In genomic region chr20:52999040-52999439, GRCh38 we compare ENCODE assay signal across 15 cellular contexts.
"Had no signal": no experiment of that assay in that cellular context is flagged by ENCODE, and none has a peak within 500 bp of the region (broad histone marks: within the 10 kb centered on the region; RNA-seq: fewer than 3 reads in every experiment).

No MANE protein-coding gene starts in this region.

- H3K27me3 ChIP-seq: sigmoid colon had no signal

- H3K27ac Mint-ChIP-seq: brain; mesothelial cell of epicardium; stimulated activated naive B cell treated with anti-CD40 and anti-IgM and Interleukin-4, amounts not matched to agents 10 μg/mL and 1 μg/mL and 100 μg/mL, for 72 hours; WTC11 had no signal

- H3K36me3 ChIP-seq: sigmoid colon had no signal

- H3K27ac ChIP-seq: coronary artery had no signal

- H3K4me1 ChIP-seq: sigmoid colon had no signal

- H3K36me3 Mint-ChIP-seq: brain; stimulated activated naive B cell treated with anti-CD40 and anti-IgM and Interleukin-4, amounts not matched to agents 10 μg/mL and 1 μg/mL and 100 μg/mL, for 72 hours; WTC11 had no signal

- H3K9me3 Mint-ChIP-seq: mesothelial cell of epicardium, WTC11 had no signal

- H3K9me3 ChIP-seq: sigmoid colon had no signal

- H3K4me3 Mint-ChIP-seq: brain; mesothelial cell of epicardium; stimulated activated naive B cell treated with anti-CD40 and anti-IgM and Interleukin-4, amounts not matched to agents 10 μg/mL and 1 μg/mL and 100 μg/mL, for 72 hours; WTC11 had no signal

- DNase-seq: activated CD4-positive, alpha-beta T cell treated with anti-CD3 and anti-CD28 coated beads for 4 hours; activated T-cell treated with anti-CD3 and anti-CD28 coated beads for 4 hours; anterior cingulate cortex; foreskin melanocyte; kidney; occipital lobe; posterior cingulate gyrus; sigmoid colon; stimulated activated CD4-positive, alpha-beta T cell treated with anti-CD3 and anti-CD28 coated beads, Interleukin-4, amount 100 ng/mL, for 4 hours; stimulated activated naive B cell treated with anti-CD40 and anti-IgM and Interleukin-4, amounts not matched to agents 10 μg/mL and 1 μg/mL and 100 μg/mL, for 72 hours had no signal

- H3K4me3 ChIP-seq: coronary artery, sigmoid colon had no signal

- ATAC-seq: left lobe of liver; stimulated activated naive B cell treated with anti-CD40 and anti-IgM and Interleukin-4, amounts not matched to agents 10 μg/mL and 1 μg/mL and 100 μg/mL, for 72 hours; WTC11 had no signal
